Comparison of ENCODE assay signal across 9 cellular contexts in genomic region chr15:89654311-89654761, GRCh38.
DNase-seq lines count a peak whose midpoint lies in the region; ATAC-seq and TF ChIP-seq lines count a peak whose summit lies in the region.
"Had no signal": no experiment of that assay in that cellular context is flagged by ENCODE, and none has a peak within 500 bp of the region (broad histone marks: within the 10 kb centered on the region; RNA-seq: fewer than 3 reads in every experiment).

No MANE protein-coding gene starts in this region.

- ATAC-seq in GM21825 (IDR thresholded peaks at IDR 0.05; ENCODE audit: unreplicated experiment) (no peak), GM19463 (IDR thresholded peaks at IDR 0.05; ENCODE audit: unreplicated experiment) (no peak)

- DNase-seq in HuH-7.5 (ENCODE audit: low spot score) (peak; percentile 65), cardiac fibroblast (ENCODE audit: low read depth in 2 of 2) (peak; percentile 59 to 60), superior temporal gyrus (ENCODE audit: extremely low spot score) (no peak), iPS-NIHi7 (ENCODE audit: extremely low spot score) (no peak)

- H3K79me2 ChIP-seq in ACC112 (ENCODE audit: control insufficient read depth, insufficient read depth, low read length, unreplicated experiment) = peaks cover 28% of the 10 kb centered on the region

- H3K36me3 ChIP-seq in ACC112 (ENCODE audit: insufficient read depth, low read length) = no peaks in the 10 kb centered on the region; the same call in 1 of the 2 replicates
- H3K36me3 ChIP-seq in muscle layer of colon (ENCODE audit: insufficient read depth, low read length) = no peaks in the 10 kb centered on the region
- H3K36me3 ChIP-seq: neutrophil had no signal

- peaks cover 17% of the 10 kb centered on the region for H3K4me1 ChIP-seq in ACC112 (ENCODE audit: control insufficient read depth, insufficient read depth, low read length, unreplicated experiment)
- H3K4me1 ChIP-seq in muscle layer of colon (ENCODE audit: insufficient read depth, low read length) = peaks cover 5% of the 10 kb centered on the region

- H3K9me3 ChIP-seq in muscle layer of colon (ENCODE audit: low read length) = no peaks in the 10 kb centered on the region
- H3K9me3 ChIP-seq: neutrophil had no signal

- peak overlapping the region; percentile 43 for H2AFZ ChIP-seq in ACC112 (ENCODE audit: low read length, unreplicated experiment)

- peak overlapping the region; percentile 93 for H3K4me3 ChIP-seq in ACC112 (ENCODE audit: low read depth, low read length)
- peak overlapping the region; percentile 64 to 74 for H3K4me3 ChIP-seq in cardiac fibroblast (replicated peaks in 1 of 2; ENCODE audit: low read depth in 2 of 2, low read length in 2 of 2)
- peak overlapping the region; percentile 70 to 77 for H3K4me3 ChIP-seq in muscle layer of colon (ENCODE audit: low read depth in 1 of 2, low read length in 2 of 2)

- H3K27ac ChIP-seq in ACC112 (ENCODE audit: low read depth, low read length) = no peak overlapping the region; the same call in 1 of the 2 replicates
- no peak overlapping the region for H3K27ac ChIP-seq in muscle layer of colon (ENCODE audit: low read depth, low read length)
- H3K27ac ChIP-seq: neutrophil had no signal

- no peaks in the 10 kb centered on the region for H3K27me3 ChIP-seq in ACC112 (ENCODE audit: insufficient read depth, low read length)
- no peaks in the 10 kb centered on the region for H3K27me3 ChIP-seq in muscle layer of colon (ENCODE audit: control insufficient read depth in 1 of 2, insufficient read depth in 2 of 2, low read length in 2 of 2)

- peak overlapping the region; percentile 41 for H3K9ac ChIP-seq in muscle layer of colon (ENCODE audit: low read length)

- no peak for TF ChIP-seq CTCF in cardiac fibroblast (IDR thresholded peaks at IDR 0.05; ENCODE audit: low read depth, low read length)

Comparison
In these comparisons a context has a peak if more than half of its experiments do, and no peak if none do; other contexts are left out.
1. DNase-seq: peak in HuH-7.5 (single experiment) and cardiac fibroblast (2 of 2); none in superior temporal gyrus (single experiment) and iPS-NIHi7 (single experiment).
2. Peak in every context shown above with its lines, with median percentiles within 50 percentile points of each other: H3K4me3 ChIP-seq.